11 cellular contexts compared by ENCODE assay signal in the genomic region with DNA sequence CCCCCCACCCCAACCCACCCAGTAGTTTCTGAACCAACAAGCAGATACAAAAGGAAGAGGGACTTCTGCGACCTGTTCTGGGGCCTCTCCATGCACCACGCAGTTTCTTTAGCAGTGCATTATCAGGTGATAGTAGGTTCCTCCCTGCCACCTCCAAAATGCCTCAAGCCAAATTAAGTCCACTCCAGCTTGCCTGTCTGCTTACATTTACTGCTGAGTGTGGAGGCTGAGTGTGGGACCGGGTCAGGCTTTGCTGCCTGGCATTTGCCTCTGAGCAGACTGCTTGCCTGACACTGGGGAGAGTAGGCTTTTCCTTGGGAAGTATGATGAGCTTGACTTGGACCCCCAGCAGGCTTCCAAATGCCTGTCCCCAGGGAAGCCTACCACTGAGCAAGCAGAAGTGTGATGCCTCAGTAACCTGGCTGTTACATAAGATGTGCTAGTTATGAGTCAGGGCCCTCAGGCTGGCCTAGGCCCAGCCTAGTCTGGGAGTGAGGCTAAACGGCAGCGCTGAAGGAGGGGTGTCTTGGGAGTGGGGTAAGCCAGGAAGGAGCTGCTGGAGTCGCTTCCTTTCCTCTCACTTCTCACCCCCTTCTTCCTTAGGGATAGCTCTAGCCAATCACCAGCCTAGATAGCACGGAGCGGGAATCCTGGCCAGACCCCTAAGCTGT. TPM values are rescaled to one million over a fixed set of nuclear protein-coding genes. Genes with fewer than 3 reads are reported as not detected.
DNase-seq lines count a peak whose midpoint lies in the region; ATAC-seq, FAIRE-seq and TF ChIP-seq lines count a peak whose summit lies in the region.
"Had no signal": no experiment of that assay in that cellular context is flagged by ENCODE, and none has a peak within 500 bp of the region (broad histone marks: within the 10 kb centered on the region; RNA-seq: fewer than 3 reads in every experiment).

No MANE protein-coding gene starts in this region.

- no peaks in the 10 kb centered on the region for H3K9me3 ChIP-seq in lower lobe of right lung
- H3K9me3 ChIP-seq: SJCRH30 had no signal

- TF ChIP-seq POLR2A in H54 (IDR thresholded peaks at IDR 0.05; ENCODE audit: low read depth, low read length) = no peak

- H3K36me3 ChIP-seq in lower lobe of right lung = no peaks in the 10 kb centered on the region
- H3K36me3 ChIP-seq: SJCRH30 had no signal

- peak; percentile 26 for DNase-seq in AG08396 (ENCODE audit: low spot score)
- peak; percentile 78 to 82 for DNase-seq in cardiac fibroblast (ENCODE audit: low read depth in 2 of 2)
- no peak for DNase-seq in lower lobe of right lung
- no peak for DNase-seq in NCI-H146 (lab: John Stamatoyannopoulos, UW)
- DNase-seq in H54 (ENCODE audit: insufficient read length, low spot score) = no peak
- DNase-seq in SKM-1 (lab: John Stamatoyannopoulos, UW; ENCODE audit: unreplicated experiment) = no peak

- no peak for TF ChIP-seq CTCF in cardiac fibroblast (IDR thresholded peaks at IDR 0.05; ENCODE audit: low read depth, low read length)
- TF ChIP-seq CTCF in lower lobe of right lung (IDR thresholded peaks at IDR 0.05) = no peak

- no peak overlapping the region for H3K27ac ChIP-seq in lower lobe of right lung
- H3K27ac ChIP-seq: SJCRH30 had no signal

- FAIRE-seq in H54 (lab: Jason Lieb, UNC) = no peak

- no peaks in the 10 kb centered on the region for H3K4me1 ChIP-seq in lower lobe of right lung
- H3K4me1 ChIP-seq: SJCRH30 had no signal

- H3K4me3 ChIP-seq in cardiac fibroblast (replicated peaks in 1 of 2; ENCODE audit: low read depth in 2 of 2, low read length in 2 of 2) (no peak overlapping the region), lower lobe of right lung (no peak overlapping the region)
- H3K4me3 ChIP-seq: coronary artery, SJCRH30 had no signal

- H3K27me3 ChIP-seq in lower lobe of right lung (ENCODE audit: low read depth) = no peaks in the 10 kb centered on the region
- H3K27me3 ChIP-seq: SJCRH30 had no signal

- peak; percentile 81 for ATAC-seq in HG03342 (IDR thresholded peaks at IDR 0.05; ENCODE audit: unreplicated experiment)
- ATAC-seq in lower lobe of right lung = peak; percentile 65 to 82
- no peak for ATAC-seq in HG02763 (IDR thresholded peaks at IDR 0.05; ENCODE audit: unreplicated experiment)

- intact Hi-C loops in lower lobe of right lung (cut with DNase I) = no loop called here

RNA-seq across cellular contexts. Expression of gene TSC22D3, which starts 9.0 kb away (rescaled TPM):
- total RNA-seq in lower lobe of right lung = 350 TPM

RNA-seq across cellular contexts. Expression of gene NCBP2L, which starts 10.9 kb away (rescaled TPM):
- not detected for total RNA-seq in lower lobe of right lung
- total RNA-seq: lung microvascular endothelial cell, SJCRH30 had no signal

RNA-seq across cellular contexts. Expression of gene MID2, which starts 59.1 kb away (rescaled TPM):
- total RNA-seq in lower lobe of right lung = 20.3 TPM

Comparison
In these comparisons a context has a peak if more than half of its experiments do, and no peak if none do; other contexts are left out.
1. DNase-seq: peak in AG08396 (single experiment) and cardiac fibroblast (2 of 2); none in lower lobe of right lung (single experiment), NCI-H146 (single experiment), H54 (single experiment) and SKM-1 (single experiment).